In the genomic region with DNA sequence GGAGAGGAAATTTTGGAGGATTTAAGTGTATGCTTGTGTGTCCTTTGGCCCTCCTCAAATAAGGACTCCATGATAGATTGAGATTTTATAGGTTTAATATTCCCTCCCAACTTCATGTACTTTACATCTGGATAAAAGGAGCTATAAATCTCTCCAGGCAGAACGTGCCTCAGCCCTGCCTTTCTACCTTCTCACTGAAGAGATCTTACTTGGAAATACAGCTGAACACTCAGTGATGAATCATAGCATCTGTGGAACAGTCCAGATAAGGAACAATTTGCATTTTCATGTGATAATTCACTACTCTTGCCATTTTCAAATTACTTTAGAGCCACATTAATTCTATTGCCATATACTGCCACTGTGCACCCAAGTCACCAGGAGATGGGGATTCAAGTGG, we compare ENCODE assay signal across 1 cellular context.
A peak's percentile ranks its signal among the peaks of the same experiment; 100 is the strongest.
TF ChIP-seq lines count a peak whose summit lies in the region.

No MANE protein-coding gene starts in this region.

TF ChIP-seq in SK-N-SH, 30 proteins besides CTCF, POLR2A, EP300 and RAD21:
- TF ChIP-seq PBX3 (IDR thresholded peaks at IDR 0.05), result peak; percentile 85
- TF ChIP-seq NFIC (IDR thresholded peaks at IDR 0.05; ENCODE audit: borderline replicate concordance), result peak; percentile 26; the same call in 1 of the 2 replicates
- TF ChIP-seq RFX5 (IDR thresholded peaks at IDR 0.05; ENCODE audit: low read length), result no peak
- no peak for TF ChIP-seq MEF2A (IDR thresholded peaks at IDR 0.05; ENCODE audit: borderline replicate concordance, low read depth)
- peak; percentile 27; the same call in 1 of the 2 replicates for TF ChIP-seq POLR2AphosphoS5 (IDR thresholded peaks at IDR 0.05; ENCODE audit: low read depth, low read length)
- TF ChIP-seq GATA2 (CRISPR knock-in tag; IDR thresholded peaks at IDR 0.05), result no peak
- TF ChIP-seq SIN3A (IDR thresholded peaks at IDR 0.05; ENCODE audit: borderline replicate concordance, low read depth, low read length), result no peak
- TF ChIP-seq FOSL2 (IDR thresholded peaks at IDR 0.05; ENCODE audit: borderline replicate concordance, low read depth), result peak; percentile 85
- TF ChIP-seq, protein P1, sequence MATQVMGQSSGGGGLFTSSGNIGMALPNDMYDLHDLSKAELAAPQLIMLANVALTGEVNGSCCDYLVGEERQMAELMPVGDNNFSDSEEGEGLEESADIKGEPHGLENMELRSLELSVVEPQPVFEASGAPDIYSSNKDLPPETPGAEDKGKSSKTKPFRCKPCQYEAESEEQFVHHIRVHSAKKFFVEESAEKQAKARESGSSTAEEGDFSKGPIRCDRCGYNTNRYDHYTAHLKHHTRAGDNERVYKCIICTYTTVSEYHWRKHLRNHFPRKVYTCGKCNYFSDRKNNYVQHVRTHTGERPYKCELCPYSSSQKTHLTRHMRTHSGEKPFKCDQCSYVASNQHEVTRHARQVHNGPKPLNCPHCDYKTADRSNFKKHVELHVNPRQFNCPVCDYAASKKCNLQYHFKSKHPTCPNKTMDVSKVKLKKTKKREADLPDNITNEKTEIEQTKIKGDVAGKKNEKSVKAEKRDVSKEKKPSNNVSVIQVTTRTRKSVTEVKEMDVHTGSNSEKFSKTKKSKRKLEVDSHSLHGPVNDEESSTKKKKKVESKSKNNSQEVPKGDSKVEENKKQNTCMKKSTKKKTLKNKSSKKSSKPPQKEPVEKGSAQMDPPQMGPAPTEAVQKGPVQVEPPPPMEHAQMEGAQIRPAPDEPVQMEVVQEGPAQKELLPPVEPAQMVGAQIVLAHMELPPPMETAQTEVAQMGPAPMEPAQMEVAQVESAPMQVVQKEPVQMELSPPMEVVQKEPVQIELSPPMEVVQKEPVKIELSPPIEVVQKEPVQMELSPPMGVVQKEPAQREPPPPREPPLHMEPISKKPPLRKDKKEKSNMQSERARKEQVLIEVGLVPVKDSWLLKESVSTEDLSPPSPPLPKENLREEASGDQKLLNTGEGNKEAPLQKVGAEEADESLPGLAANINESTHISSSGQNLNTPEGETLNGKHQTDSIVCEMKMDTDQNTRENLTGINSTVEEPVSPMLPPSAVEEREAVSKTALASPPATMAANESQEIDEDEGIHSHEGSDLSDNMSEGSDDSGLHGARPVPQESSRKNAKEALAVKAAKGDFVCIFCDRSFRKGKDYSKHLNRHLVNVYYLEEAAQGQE (IDR thresholded peaks at IDR 0.05; ENCODE audit: low read depth, low read length), result no peak
- TF ChIP-seq, protein P2, sequence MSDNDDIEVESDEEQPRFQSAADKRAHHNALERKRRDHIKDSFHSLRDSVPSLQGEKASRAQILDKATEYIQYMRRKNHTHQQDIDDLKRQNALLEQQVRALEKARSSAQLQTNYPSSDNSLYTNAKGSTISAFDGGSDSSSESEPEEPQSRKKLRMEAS (IDR thresholded peaks at IDR 0.05; ENCODE audit: low read depth), result 0 out of 2 replicates have a peak, but pooled peaks have one; percentile 20
- TF ChIP-seq TCF12 (IDR thresholded peaks at IDR 0.05), result peak; percentile 72
- TF ChIP-seq, protein P3, sequence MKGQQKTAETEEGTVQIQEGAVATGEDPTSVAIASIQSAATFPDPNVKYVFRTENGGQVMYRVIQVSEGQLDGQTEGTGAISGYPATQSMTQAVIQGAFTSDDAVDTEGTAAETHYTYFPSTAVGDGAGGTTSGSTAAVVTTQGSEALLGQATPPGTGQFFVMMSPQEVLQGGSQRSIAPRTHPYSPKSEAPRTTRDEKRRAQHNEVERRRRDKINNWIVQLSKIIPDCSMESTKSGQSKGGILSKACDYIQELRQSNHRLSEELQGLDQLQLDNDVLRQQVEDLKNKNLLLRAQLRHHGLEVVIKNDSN (IDR thresholded peaks at IDR 0.05; ENCODE audit: borderline replicate concordance, low read depth), result no peak
- TF ChIP-seq USF2 (IDR thresholded peaks at IDR 0.05; ENCODE audit: borderline replicate concordance, low read depth, low read length), result no peak
- no peak for TF ChIP-seq YY1 (IDR thresholded peaks at IDR 0.05; ENCODE audit: low read depth)
- no peak for TF ChIP-seq SMC3 (IDR thresholded peaks at IDR 0.05; ENCODE audit: low read depth, low read length)
- TF ChIP-seq JUND (IDR thresholded peaks at IDR 0.05), result peak; percentile 79
- TF ChIP-seq CHD2 (IDR thresholded peaks at IDR 0.05; ENCODE audit: low read length, partially characterized antibody), result no peak
TF ChIP-seq in SK-N-SH: peak in this region for 7.
